3 cellular contexts compared by ENCODE assay signal in genomic region chr1:11690669-11691301, GRCh38.
TF ChIP-seq lines count a peak whose summit lies in the region.

No MANE protein-coding gene starts in this region.

TF ChIP-seq in SK-N-SH, 30 proteins besides CTCF, POLR2A, EP300 and RAD21 (continued from another document and continues in another):
- TF ChIP-seq JUND (IDR thresholded peaks at IDR 0.05), result no peak
- TF ChIP-seq YY1 (IDR thresholded peaks at IDR 0.05; ENCODE audit: low read depth), result no peak
- no peak for TF ChIP-seq TEAD4 (IDR thresholded peaks at IDR 0.05; ENCODE audit: borderline replicate concordance, insufficient read depth)
- no peak for TF ChIP-seq RCOR1 (IDR thresholded peaks at IDR 0.05; ENCODE audit: low read length)
- no peak for TF ChIP-seq ELF1 (IDR thresholded peaks at IDR 0.05)
- no peak for TF ChIP-seq MXI1 (IDR thresholded peaks at IDR 0.05; ENCODE audit: low read depth, low read length)
- TF ChIP-seq FOXJ3 (CRISPR knock-in tag; IDR thresholded peaks at IDR 0.05), result no peak
- no peak for TF ChIP-seq EZH2phosphoT487 (IDR thresholded peaks at IDR 0.05; ENCODE audit: borderline replicate concordance, low read depth)
- TF ChIP-seq SMC3 (IDR thresholded peaks at IDR 0.05; ENCODE audit: low read depth, low read length), result no peak
- no peak for TF ChIP-seq REST (IDR thresholded peaks at IDR 0.05; ENCODE audit: low read depth, low read length)
- no peak for TF ChIP-seq ZBTB33 (IDR thresholded peaks at IDR 0.05; ENCODE audit: borderline replicate concordance, low read depth)
- no peak for TF ChIP-seq PBX3 (IDR thresholded peaks at IDR 0.05)
- TF ChIP-seq CHD2 (IDR thresholded peaks at IDR 0.05; ENCODE audit: low read length, partially characterized antibody), result no peak
- no peak for TF ChIP-seq RFX5 (IDR thresholded peaks at IDR 0.05; ENCODE audit: low read length)

TF ChIP-seq in SK-N-SH treated with all-trans-retinoic acid at 6 μM for 48 hours, 23 proteins besides CTCF, POLR2A, EP300 and RAD21 (continued from another document):
- TF ChIP-seq ARNTL (CRISPR knock-in tag; IDR thresholded peaks at IDR 0.05; ENCODE audit: borderline replicate concordance, low read depth) (no peak), ZNF565 (CRISPR knock-in tag; conservative IDR thresholded peaks at IDR 0.05; ENCODE audit: low read depth) (no peak), ZC3H10 (CRISPR knock-in tag; IDR thresholded peaks at IDR 0.05) (no peak), GLIS3 (CRISPR knock-in tag; IDR thresholded peaks at IDR 0.05) (no peak), ESRRG (CRISPR knock-in tag; IDR thresholded peaks at IDR 0.05) (no peak), CREB5 (CRISPR knock-in tag; IDR thresholded peaks at IDR 0.05; ENCODE audit: low read depth) (no peak), BACH2 (CRISPR knock-in tag; IDR thresholded peaks at IDR 0.05; ENCODE audit: borderline replicate concordance) (no peak), PATZ1 (CRISPR knock-in tag; IDR thresholded peaks at IDR 0.05; ENCODE audit: borderline replicate concordance) (no peak), PPARA (CRISPR knock-in tag; IDR thresholded peaks at IDR 0.05; ENCODE audit: borderline replicate concordance) (no peak), ZFP3 (CRISPR knock-in tag; IDR thresholded peaks at IDR 0.05) (no peak), SNAI2 (CRISPR knock-in tag; IDR thresholded peaks at IDR 0.05) (no peak), RARB (CRISPR knock-in tag; IDR thresholded peaks at IDR 0.05) (no peak), CSDC2 (CRISPR knock-in tag; IDR thresholded peaks at IDR 0.05) (no peak), ZNF70 (CRISPR knock-in tag; IDR thresholded peaks at IDR 0.05) (no peak), ZNF8 (CRISPR knock-in tag; IDR thresholded peaks at IDR 0.05) (no peak), CSRNP3 (CRISPR knock-in tag; IDR thresholded peaks at IDR 0.05) (no peak), TCF4 (CRISPR knock-in tag; IDR thresholded peaks at IDR 0.05; ENCODE audit: borderline replicate concordance) (no peak)
TF ChIP-seq in SK-N-SH treated with all-trans-retinoic acid at 6 μM for 48 hours: peak in this region for 0.

TF ChIP-seq in GM12891, 5 proteins besides CTCF, POLR2A, EP300 and RAD21 (continued from another document):
- no peak for TF ChIP-seq POLR2AphosphoS5 (IDR thresholded peaks at IDR 0.05; ENCODE audit: low read depth, low read length)
